ENCODE assay signal across 13 cellular contexts in the genomic region with DNA sequence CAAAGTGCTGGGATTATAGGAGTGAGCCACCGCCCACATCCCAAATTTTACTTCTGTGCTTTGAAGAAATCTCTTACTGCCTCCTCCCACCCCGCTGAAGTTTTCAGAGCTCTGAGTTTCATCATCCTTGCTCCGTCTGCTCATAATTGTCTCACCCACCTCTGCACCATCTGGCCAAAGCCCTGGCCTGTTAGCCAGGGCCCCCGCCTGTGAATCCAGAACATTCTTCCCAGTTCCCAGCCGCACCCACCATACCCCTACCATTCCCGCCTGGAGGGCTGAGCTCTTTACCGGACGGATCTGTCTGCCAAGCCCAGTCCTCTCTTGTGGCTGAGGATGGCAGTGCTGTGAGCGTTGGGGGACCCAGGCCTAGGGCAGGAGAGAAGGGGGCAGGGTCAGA. TPM values are rescaled to one million over a fixed set of nuclear protein-coding genes. Genes with fewer than 3 reads are reported as not detected.
DNase-seq lines count a peak whose midpoint lies in the region; TF ChIP-seq lines count a peak whose summit lies in the region.
"Had no signal": no experiment of that assay in that cellular context is flagged by ENCODE, and none has a peak within 500 bp of the region (broad histone marks: within the 10 kb centered on the region; RNA-seq: fewer than 3 reads in every experiment).

No MANE protein-coding gene starts in this region.

- H3K27ac Mint-ChIP-seq in chondrocyte (ENCODE audit: unreplicated experiment): peak overlapping the region; percentile 36
- no peak overlapping the region for H3K27ac Mint-ChIP-seq in endothelial cell (ENCODE audit: unreplicated experiment)
- H3K27ac Mint-ChIP-seq: activated naive CD8-positive, alpha-beta T cell treated with anti-CD3 and anti-CD28 coated beads for 36 hours had no signal

- H3K4me1 Mint-ChIP-seq in chondrocyte (ENCODE audit: low read depth): peaks cover 12% of the 10 kb centered on the region
- H3K4me1 Mint-ChIP-seq in endothelial cell (ENCODE audit: unreplicated experiment): peaks cover 3% of the 10 kb centered on the region

- no peak overlapping the region for H3K4me3 Mint-ChIP-seq in chondrocyte (ENCODE audit: unreplicated experiment)
- no peak overlapping the region for H3K4me3 Mint-ChIP-seq in endothelial cell (ENCODE audit: unreplicated experiment)
- H3K4me3 Mint-ChIP-seq: activated naive CD8-positive, alpha-beta T cell treated with anti-CD3 and anti-CD28 coated beads for 36 hours had no signal

- peak; percentile 24 for DNase-seq in D341Med (ENCODE audit: low spot score)
- peak; percentile 81 for DNase-seq in NCI-H82 treated with DMSO at 0.1 percent for 48 hours (lab: John Stamatoyannopoulos, UW; ENCODE audit: unreplicated experiment)
- DNase-seq in chondrocyte (ENCODE audit: low spot score): no peak
- peak; percentile 15 for DNase-seq in occipital lobe (lab: John Stamatoyannopoulos, UW)
- no peak for DNase-seq in endothelial cell (ENCODE audit: low spot score)
- no peak for DNase-seq in COR-L47 (lab: John Stamatoyannopoulos, UW)
- DNase-seq in NCI-H2196 (lab: John Stamatoyannopoulos, UW; ENCODE audit: unreplicated experiment): no peak
- DNase-seq: activated CD4-positive, CD25-positive, alpha-beta regulatory T cell treated with anti-CD3 and anti-CD28 coated beads, Interleukin-2, amount 50 U/mL, for 72 hours; activated naive CD8-positive, alpha-beta T cell treated with anti-CD3 and anti-CD28 coated beads for 36 hours; islet precursor cell; OCI-M1; stimulated activated CD4-positive, alpha-beta T cell treated with anti-CD3 and anti-CD28 coated beads, Interleukin-2, amount 100 ng/mL, for 24 hours; transverse colon had no signal

- no peaks in the 10 kb centered on the region for H3K27me3 Mint-ChIP-seq in chondrocyte (ENCODE audit: low read depth)
- H3K27me3 Mint-ChIP-seq in endothelial cell (ENCODE audit: unreplicated experiment): peaks cover 12% of the 10 kb centered on the region
- H3K27me3 Mint-ChIP-seq: activated naive CD8-positive, alpha-beta T cell treated with anti-CD3 and anti-CD28 coated beads for 36 hours had no signal

- no peak for TF ChIP-seq CTCF in chondrocyte (IDR thresholded peaks at IDR 0.05)
- TF ChIP-seq CTCF in endothelial cell (IDR thresholded peaks at IDR 0.05; ENCODE audit: unreplicated experiment): no peak

- H3K36me3 Mint-ChIP-seq in chondrocyte (ENCODE audit: low read depth) (no peaks in the 10 kb centered on the region), endothelial cell (ENCODE audit: low read depth, unreplicated experiment) (no peaks in the 10 kb centered on the region)

- H3K9me3 Mint-ChIP-seq in chondrocyte (ENCODE audit: low read depth) (no peaks in the 10 kb centered on the region), endothelial cell (ENCODE audit: unreplicated experiment) (no peaks in the 10 kb centered on the region)
- H3K9me3 Mint-ChIP-seq: activated naive CD8-positive, alpha-beta T cell treated with anti-CD3 and anti-CD28 coated beads for 36 hours had no signal

RNA-seq across cellular contexts. Expression of gene SSC4D, which starts 14.5 kb away (rescaled TPM):
- total RNA-seq in chondrocyte (0.97 to 1.2 TPM (median 1.1 TPM) in 3 replicates), occipital lobe (0.94 TPM), endothelial cell (ENCODE audit: unreplicated experiment) (15.6 TPM)

RNA-seq across cellular contexts. Expression of gene ZP3, which starts 29.8 kb away (rescaled TPM):
- total RNA-seq in chondrocyte (not detected in 3 replicates), occipital lobe (1.4 TPM), endothelial cell (ENCODE audit: unreplicated experiment) (105 TPM)

RNA-seq across cellular contexts. Expression of gene YWHAG, which starts 36.2 kb away (rescaled TPM):
- total RNA-seq in chondrocyte (195 to 208 TPM (median 205 TPM) in 3 replicates), occipital lobe (387 TPM), endothelial cell (ENCODE audit: unreplicated experiment) (136 TPM)

Comparison
In these comparisons a context has a peak if more than half of its experiments do, and no peak if none do; other contexts are left out.
1. DNase-seq: peak in D341Med (single experiment), NCI-H82 treated with DMSO at 0.1 percent for 48 hours (single experiment) and occipital lobe (single experiment); none in chondrocyte (single experiment), endothelial cell (single experiment), COR-L47 (single experiment) and NCI-H2196 (single experiment).
2. RNA of gene ZP3, which starts 29.8 kb away (total RNA-seq): 105 TPM in endothelial cell (single experiment); 1.4 TPM in occipital lobe (single experiment) and not detected in chondrocyte; every median in the first group is over 10 times any median in the second.